Comparison of ENCODE assay signal across 15 cellular contexts in the genomic region with DNA sequence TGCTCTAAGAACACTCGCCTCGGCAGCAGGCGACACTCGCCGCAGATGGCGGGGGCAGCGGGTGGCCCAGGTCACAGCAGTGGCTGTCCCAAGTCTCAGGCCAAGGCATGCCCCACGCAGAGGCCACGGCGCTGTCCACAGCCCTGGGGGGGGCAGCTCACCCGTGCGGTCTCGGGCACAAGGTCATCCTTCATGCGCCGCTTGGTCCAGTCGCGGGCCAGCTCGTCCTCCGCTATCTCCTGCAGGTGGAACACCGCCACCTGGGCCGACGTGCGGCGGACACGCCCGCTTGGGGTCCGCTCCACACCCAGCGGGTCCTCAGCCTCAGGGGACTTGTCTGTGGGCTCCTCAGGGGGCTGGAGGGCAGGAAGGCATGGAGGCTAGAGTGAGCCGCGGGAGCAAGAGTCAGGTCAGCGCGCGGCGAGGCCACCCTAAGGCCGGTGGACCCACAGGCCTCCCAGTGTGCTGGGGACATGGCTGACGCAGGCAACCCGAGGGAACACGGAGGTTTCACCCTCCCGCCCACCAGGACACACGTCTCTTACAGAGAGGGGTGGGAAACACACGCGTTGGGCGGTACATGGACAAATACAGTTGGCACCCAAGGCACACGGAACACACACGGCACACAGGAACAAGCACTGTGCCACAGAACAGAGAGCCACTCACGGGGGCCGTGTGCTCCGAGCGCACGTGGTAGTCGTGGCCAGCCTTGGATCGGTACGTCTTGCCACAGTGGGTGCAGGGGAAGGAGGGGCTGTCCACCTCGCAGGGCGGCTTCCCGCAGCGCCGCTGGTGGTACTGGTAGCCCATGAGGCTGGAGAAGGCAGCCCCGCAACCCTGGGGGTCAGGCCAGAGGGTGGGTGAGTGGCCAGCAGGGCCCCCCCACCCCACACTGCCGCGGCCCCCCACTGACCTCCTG. TPM values are rescaled to one million over a fixed set of nuclear protein-coding genes. Genes with fewer than 3 reads are reported as not detected.
DNase-seq lines count a peak whose midpoint lies in the region; ATAC-seq and TF ChIP-seq lines count a peak whose summit lies in the region.
"Had no signal": no experiment of that assay in that cellular context is flagged by ENCODE, and none has a peak within 500 bp of the region (broad histone marks: within the 10 kb centered on the region; RNA-seq: fewer than 3 reads in every experiment).

No MANE protein-coding gene starts in this region.

- no peak for DNase-seq in activated naive CD8-positive, alpha-beta T cell treated with anti-CD3 and anti-CD28 coated beads, Interleukin-2, amount 10 ng/mL, durations not matched to agents 7 days and 5 days
- DNase-seq in activated naive CD8-positive, alpha-beta T cell treated with anti-CD3 and anti-CD28 coated beads for 36 hours: no peak
- peak; percentile 31 for DNase-seq in left ventricle myocardium superior
- DNase-seq in psoas muscle: peak; percentile 8 to 58
- DNase-seq in activated T-cell treated with anti-CD3 and anti-CD28 coated beads, Interleukin-2, amount 50 U/mL, for 4 hours: no peak
- DNase-seq: GF-D8, Karpas-422, NCI-H1105 treated with DMSO at 0.1 percent for 48 hours, NCI-H187 treated with DMSO at 0.1 percent for 48 hours, NCI-H2171 treated with DMSO at 0.1 percent for 48 hours, NCI-H774, SHP77 treated with DMSO at 0.1 percent for 48 hours had no signal

- no peaks in the 10 kb centered on the region for H3K27me3 ChIP-seq in psoas muscle (ENCODE audit: insufficient read depth in 3 of 3, low read length in 2 of 3)

- peaks cover 2% of the 10 kb centered on the region for H3K4me1 ChIP-seq in psoas muscle

- H3K36me3 Mint-ChIP-seq in activated naive CD8-positive, alpha-beta T cell treated with anti-CD3 and anti-CD28 coated beads, Interleukin-2, amount 10 ng/mL, durations not matched to agents 7 days and 5 days: peaks cover 7% of the 10 kb centered on the region
- H3K36me3 Mint-ChIP-seq in activated naive CD8-positive, alpha-beta T cell treated with anti-CD3 and anti-CD28 coated beads for 36 hours: peaks cover 20% of the 10 kb centered on the region
- H3K36me3 Mint-ChIP-seq in stimulated activated memory B cell treated with anti-CD40 and anti-IgM and Interleukin-4, amounts not matched to agents 10 μg/mL and 1 μg/mL and 100 μg/mL, for 72 hours: peaks cover 46% of the 10 kb centered on the region
- H3K36me3 Mint-ChIP-seq in activated T-cell treated with anti-CD3 and anti-CD28 coated beads, Interleukin-2, amount 50 U/mL, for 4 hours (ENCODE audit: insufficient read depth): peaks cover 2% of the 10 kb centered on the region

- H3K9me3 Mint-ChIP-seq in activated naive CD8-positive, alpha-beta T cell treated with anti-CD3 and anti-CD28 coated beads, Interleukin-2, amount 10 ng/mL, durations not matched to agents 7 days and 5 days: no peaks in the 10 kb centered on the region
- no peaks in the 10 kb centered on the region for H3K9me3 Mint-ChIP-seq in activated naive CD8-positive, alpha-beta T cell treated with anti-CD3 and anti-CD28 coated beads for 36 hours
- peaks cover 5% of the 10 kb centered on the region for H3K9me3 Mint-ChIP-seq in stimulated activated memory B cell treated with anti-CD40 and anti-IgM and Interleukin-4, amounts not matched to agents 10 μg/mL and 1 μg/mL and 100 μg/mL, for 72 hours
- no peaks in the 10 kb centered on the region for H3K9me3 Mint-ChIP-seq in activated T-cell treated with anti-CD3 and anti-CD28 coated beads, Interleukin-2, amount 50 U/mL, for 4 hours
- H3K9me3 Mint-ChIP-seq: CD8-positive, alpha-beta T cell had no signal

- POLR2A ChIA-PET in activated naive CD8-positive, alpha-beta T cell treated with anti-CD3 and anti-CD28 coated beads, Interleukin-2, amount 10 ng/mL, durations not matched to agents 7 days and 5 days (lab: Charles Lee): interaction anchor here (1.1 kb wide), 1 partner anchor 100 kb away, joined by 3 read pairs; no protein-coding TSS in a partner anchor

- no peak overlapping the region for H3K4me3 ChIP-seq in psoas muscle

- H3K4me3 Mint-ChIP-seq in activated naive CD8-positive, alpha-beta T cell treated with anti-CD3 and anti-CD28 coated beads, Interleukin-2, amount 10 ng/mL, durations not matched to agents 7 days and 5 days: no peak overlapping the region
- H3K4me3 Mint-ChIP-seq in activated naive CD8-positive, alpha-beta T cell treated with anti-CD3 and anti-CD28 coated beads for 36 hours: no peak overlapping the region
- no peak overlapping the region for H3K4me3 Mint-ChIP-seq in stimulated activated memory B cell treated with anti-CD40 and anti-IgM and Interleukin-4, amounts not matched to agents 10 μg/mL and 1 μg/mL and 100 μg/mL, for 72 hours
- H3K4me3 Mint-ChIP-seq in activated T-cell treated with anti-CD3 and anti-CD28 coated beads, Interleukin-2, amount 50 U/mL, for 4 hours: no peak overlapping the region
- H3K4me3 Mint-ChIP-seq: CD8-positive, alpha-beta T cell had no signal

- H3K27ac ChIP-seq in psoas muscle: no peak overlapping the region
- H3K27ac ChIP-seq: 22Rv1 had no signal

- WGBS in psoas muscle, 3 donors: 90 to 93% (median 93%) methylated on average over 52 to 61 of the region's 61 CpGs

- TF ChIP-seq CTCF in psoas muscle (IDR thresholded peaks at IDR 0.05): no peak

- intact Hi-C loops in left ventricle myocardium superior (cut with micrococcal nuclease) (no loop called here), psoas muscle (cut with DNase I) (no loop called here)

- no peaks in the 10 kb centered on the region for H3K9me3 ChIP-seq in psoas muscle

- ATAC-seq in activated naive CD8-positive, alpha-beta T cell treated with anti-CD3 and anti-CD28 coated beads, Interleukin-2, amount 10 ng/mL, durations not matched to agents 7 days and 5 days (ENCODE audit: low read depth): no peak
- ATAC-seq in left ventricle myocardium superior (no peak), psoas muscle (peak in 1 of 4 donors; percentile 6)
- ATAC-seq in stimulated activated memory B cell treated with anti-CD40 and anti-IgM and Interleukin-4, amounts not matched to agents 10 μg/mL and 1 μg/mL and 100 μg/mL, for 72 hours: no peak
- no peak for ATAC-seq in activated T-cell treated with anti-CD3 and anti-CD28 coated beads, Interleukin-2, amount 50 U/mL, for 4 hours
- ATAC-seq: CD8-positive, alpha-beta T cell had no signal

- peaks cover 2% of the 10 kb centered on the region for H3K4me1 Mint-ChIP-seq in activated naive CD8-positive, alpha-beta T cell treated with anti-CD3 and anti-CD28 coated beads, Interleukin-2, amount 10 ng/mL, durations not matched to agents 7 days and 5 days
- H3K4me1 Mint-ChIP-seq in activated naive CD8-positive, alpha-beta T cell treated with anti-CD3 and anti-CD28 coated beads for 36 hours: peaks cover 9% of the 10 kb centered on the region
- peaks cover 14% of the 10 kb centered on the region for H3K4me1 Mint-ChIP-seq in stimulated activated memory B cell treated with anti-CD40 and anti-IgM and Interleukin-4, amounts not matched to agents 10 μg/mL and 1 μg/mL and 100 μg/mL, for 72 hours
- peaks cover 4% of the 10 kb centered on the region for H3K4me1 Mint-ChIP-seq in activated T-cell treated with anti-CD3 and anti-CD28 coated beads, Interleukin-2, amount 50 U/mL, for 4 hours (ENCODE audit: low read depth)

- H3K36me3 ChIP-seq in psoas muscle (ENCODE audit: insufficient read depth in 1 of 2, low read depth in 1 of 2): peaks cover 2 to 66% of the 10 kb centered on the region in 2 donors

- peak overlapping the region; percentile 38 for H3K27ac Mint-ChIP-seq in activated naive CD8-positive, alpha-beta T cell treated with anti-CD3 and anti-CD28 coated beads, Interleukin-2, amount 10 ng/mL, durations not matched to agents 7 days and 5 days
- H3K27ac Mint-ChIP-seq in activated naive CD8-positive, alpha-beta T cell treated with anti-CD3 and anti-CD28 coated beads for 36 hours: no peak overlapping the region
- no peak overlapping the region for H3K27ac Mint-ChIP-seq in stimulated activated memory B cell treated with anti-CD40 and anti-IgM and Interleukin-4, amounts not matched to agents 10 μg/mL and 1 μg/mL and 100 μg/mL, for 72 hours
- H3K27ac Mint-ChIP-seq: CD8-positive, alpha-beta T cell had no signal

- H3K27me3 Mint-ChIP-seq in activated naive CD8-positive, alpha-beta T cell treated with anti-CD3 and anti-CD28 coated beads, Interleukin-2, amount 10 ng/mL, durations not matched to agents 7 days and 5 days: no peaks in the 10 kb centered on the region
- no peaks in the 10 kb centered on the region for H3K27me3 Mint-ChIP-seq in activated naive CD8-positive, alpha-beta T cell treated with anti-CD3 and anti-CD28 coated beads for 36 hours
- no peaks in the 10 kb centered on the region for H3K27me3 Mint-ChIP-seq in stimulated activated memory B cell treated with anti-CD40 and anti-IgM and Interleukin-4, amounts not matched to agents 10 μg/mL and 1 μg/mL and 100 μg/mL, for 72 hours
- no peaks in the 10 kb centered on the region for H3K27me3 Mint-ChIP-seq in activated T-cell treated with anti-CD3 and anti-CD28 coated beads, Interleukin-2, amount 50 U/mL, for 4 hours (ENCODE audit: low read depth)

RNA-seq across cellular contexts. Expression of a gene that starts 6.5 kb away (rescaled TPM):
- 10 to 100 TPM; 45.0 to 48.4 TPM for total RNA-seq in activated naive CD8-positive, alpha-beta T cell treated with anti-CD3 and anti-CD28 coated beads, Interleukin-2, amount 10 ng/mL, durations not matched to agents 7 days and 5 days
- total RNA-seq in activated naive CD8-positive, alpha-beta T cell treated with anti-CD3 and anti-CD28 coated beads for 36 hours: 10 to 100 TPM; 27.6 to 28.9 TPM
- total RNA-seq in left ventricle myocardium superior (59.9 TPM), psoas muscle (10 to 100 TPM; 23.2 to 37.0 (median 35.5) TPM)
- polyA plus RNA-seq in psoas muscle: 10 to 100 TPM; 22.9 to 42.4 (median 40.5) TPM
- total RNA-seq in activated T-cell treated with anti-CD3 and anti-CD28 coated beads, Interleukin-2, amount 50 U/mL, for 4 hours: 10 to 100 TPM; 48.8 to 59.4 (median 56.6) TPM

RNA-seq across cellular contexts. Expression of a gene that starts 7.0 kb away (rescaled TPM):
- total RNA-seq in activated naive CD8-positive, alpha-beta T cell treated with anti-CD3 and anti-CD28 coated beads, Interleukin-2, amount 10 ng/mL, durations not matched to agents 7 days and 5 days: 10 to 100 TPM; 15.4 TPM
- total RNA-seq in activated naive CD8-positive, alpha-beta T cell treated with anti-CD3 and anti-CD28 coated beads for 36 hours: 10 to 100 TPM; 11.6 to 11.8 TPM
- 14.0 TPM for total RNA-seq in left ventricle myocardium superior
- 10 to 100 TPM in 3 of 4 donors, 1 to 10 TPM in 1; 10.0 to 14.4 (median 12.4) TPM for total RNA-seq in psoas muscle
- polyA plus RNA-seq in psoas muscle: 1 to 10 TPM; 3.3 to 9.1 (median 5.6) TPM
- 10 to 100 TPM; 19.8 to 21.0 (median 20.2) TPM for total RNA-seq in activated T-cell treated with anti-CD3 and anti-CD28 coated beads, Interleukin-2, amount 50 U/mL, for 4 hours

RNA-seq across cellular contexts. Expression of a gene that starts 16.8 kb away (rescaled TPM):
- 10 to 100 TPM; 16.2 to 18.8 TPM for total RNA-seq in activated naive CD8-positive, alpha-beta T cell treated with anti-CD3 and anti-CD28 coated beads, Interleukin-2, amount 10 ng/mL, durations not matched to agents 7 days and 5 days
- 10 to 100 TPM; 16.7 to 19.3 TPM for total RNA-seq in activated naive CD8-positive, alpha-beta T cell treated with anti-CD3 and anti-CD28 coated beads for 36 hours
- total RNA-seq in left ventricle myocardium superior (6.4 TPM), psoas muscle (under 1 TPM; 0.32 to 0.84 (median 0.55) TPM)
- 1 to 10 TPM in 1 of 3 donors, under 1 TPM in 2; 0.44 to 5.5 (median 0.92) TPM for polyA plus RNA-seq in psoas muscle
- total RNA-seq in activated T-cell treated with anti-CD3 and anti-CD28 coated beads, Interleukin-2, amount 50 U/mL, for 4 hours: 10 to 100 TPM; 14.6 to 17.4 (median 16.8) TPM

RNA-seq across cellular contexts. Expression of a gene that starts 18.2 kb away (rescaled TPM):
- 10 to 100 TPM; 76.7 to 78.4 TPM for total RNA-seq in activated naive CD8-positive, alpha-beta T cell treated with anti-CD3 and anti-CD28 coated beads, Interleukin-2, amount 10 ng/mL, durations not matched to agents 7 days and 5 days
- total RNA-seq in activated naive CD8-positive, alpha-beta T cell treated with anti-CD3 and anti-CD28 coated beads for 36 hours: 10 to 100 TPM; 64.5 to 64.6 TPM
- total RNA-seq in left ventricle myocardium superior: 50.6 TPM
- total RNA-seq in psoas muscle: 10 to 100 TPM; 51.0 to 63.1 (median 59.8) TPM
- polyA plus RNA-seq in psoas muscle: 10 to 100 TPM; 38.8 to 75.4 (median 52.5) TPM
- total RNA-seq in activated T-cell treated with anti-CD3 and anti-CD28 coated beads, Interleukin-2, amount 50 U/mL, for 4 hours: 100 to 1,000 TPM in 1 of 3 donors, 10 to 100 TPM in 2; 95.9 to 101 (median 98.7) TPM

Comparison
In these comparisons a context has a peak if more than half of its experiments do, and no peak if none do; other contexts are left out.
1. DNase-seq: peak in left ventricle myocardium superior (single experiment) and psoas muscle (2 of 2); none in activated naive CD8-positive, alpha-beta T cell treated with anti-CD3 and anti-CD28 coated beads, Interleukin-2, amount 10 ng/mL, durations not matched to agents 7 days and 5 days (single experiment), activated naive CD8-positive, alpha-beta T cell treated with anti-CD3 and anti-CD28 coated beads for 36 hours (single experiment) and activated T-cell treated with anti-CD3 and anti-CD28 coated beads, Interleukin-2, amount 50 U/mL, for 4 hours (single experiment).